7 cellular contexts compared by ENCODE assay signal in genomic region chr17:68036304-68037147, GRCh38. TPM values are rescaled to one million over a fixed set of nuclear protein-coding genes. Genes with fewer than 3 reads are reported as not detected.
DNase-seq lines count a peak whose midpoint lies in the region; ATAC-seq and TF ChIP-seq lines count a peak whose summit lies in the region.

No MANE protein-coding gene starts in this region.

- in situ Hi-C loops in GM23248 (cut with MboI), result no loop called here

- H3K27ac ChIP-seq in GM23248 (peak overlapping the region; percentile 69), OCI-LY3 (ENCODE audit: low read length) (peak overlapping the region; percentile 73), epithelial cell of prostate (peak overlapping the region; percentile 46)

- peaks cover 6% of the 10 kb centered on the region; the same call in 1 of the 2 replicates for H3F3A ChIP-seq in GM23248 (ENCODE audit: insufficient read depth)

- H3K36me3 ChIP-seq in GM23248 (ENCODE audit: low read depth) (peaks cover 31% of the 10 kb centered on the region), OCI-LY3 (replicated peaks; ENCODE audit: low read depth, low read length) (peaks cover 38% of the 10 kb centered on the region)

- no peaks in the 10 kb centered on the region for H3K27me3 ChIP-seq in GM23248 (replicated peaks; ENCODE audit: insufficient read depth)
- H3K27me3 ChIP-seq in OCI-LY3 (ENCODE audit: low read depth, low read length), result no peaks in the 10 kb centered on the region

- WGBS in GM23248 (ENCODE audit: low coverage in 1 of 2, low lambda C conversion rate in 2 of 2, missing lambda C conversion rate in 2 of 2), 2 experiments, result 16% methylated on average over 11 of the region's 11 CpGs

- H3K4me1 Mint-ChIP-seq in osteocyte (ENCODE audit: unreplicated experiment), result peaks cover 34% of the 10 kb centered on the region

- H3K4me3 ChIP-seq in GM23248 (peak overlapping the region; percentile 99), OCI-LY3 (ENCODE audit: low read length) (peak overlapping the region; percentile 92)

- H3K9ac ChIP-seq in GM23248 (peak overlapping the region; percentile 91), OCI-LY3 (ENCODE audit: low read length) (peak overlapping the region; percentile 90)

- H3K9me3 Mint-ChIP-seq in osteocyte (ENCODE audit: unreplicated experiment), result no peaks in the 10 kb centered on the region

- peak overlapping the region; percentile 79 for H2AFZ ChIP-seq in GM23248
- no peak overlapping the region for H2AFZ ChIP-seq in OCI-LY3 (ENCODE audit: low read depth, low read length)

- H4K20me1 ChIP-seq in GM23248 (ENCODE audit: insufficient read depth) (no peaks in the 10 kb centered on the region), OCI-LY3 (ENCODE audit: insufficient read depth, low read length) (peaks cover 5% of the 10 kb centered on the region)

- H3K4me1 ChIP-seq in GM23248 (ENCODE audit: insufficient read depth) (peaks cover 18% of the 10 kb centered on the region), OCI-LY3 (ENCODE audit: low read length) (peaks cover 15% of the 10 kb centered on the region)

- peak overlapping the region; percentile 97 for H3K4me2 ChIP-seq in GM23248 (ENCODE audit: unreplicated experiment)
- H3K4me2 ChIP-seq in OCI-LY3 (ENCODE audit: low read length), result peak overlapping the region; percentile 87

- TF ChIP-seq CTCF in OCI-LY3 (IDR thresholded peaks at IDR 0.05; ENCODE audit: low read depth, low read length) (no peak), osteocyte (IDR thresholded peaks at IDR 0.05) (no peak)

- peaks cover 59% of the 10 kb centered on the region for H3K79me2 ChIP-seq in GM23248 (ENCODE audit: insufficient read depth)
- peaks cover 37% of the 10 kb centered on the region for H3K79me2 ChIP-seq in OCI-LY3 (ENCODE audit: low read length)

- H3K9me3 ChIP-seq in GM23248 (ENCODE audit: low read depth) (no peaks in the 10 kb centered on the region), OCI-LY3 (ENCODE audit: insufficient read depth, low read length) (no peaks in the 10 kb centered on the region)

- no peaks in the 10 kb centered on the region for H3K27me3 Mint-ChIP-seq in osteocyte (ENCODE audit: unreplicated experiment)

- no peak for ATAC-seq in HG03432 (IDR thresholded peaks at IDR 0.05; ENCODE audit: unreplicated experiment)

- DNase-seq in GM23248, result peak; percentile 80
- DNase-seq in epithelial cell of prostate (ENCODE audit: low read depth, low spot score), result no peak
- DNase-seq in osteocyte (ENCODE audit: extremely low spot score, unreplicated experiment), result no peak
- DNase-seq in T1000 (lab: John Stamatoyannopoulos, UW), result no peak
- DNase-seq in erythroblast (lab: John Stamatoyannopoulos, UW), result no peak

- no peaks in the 10 kb centered on the region for H3K9me2 ChIP-seq in GM23248 (ENCODE audit: insufficient read depth)

- H3K4me3 Mint-ChIP-seq in osteocyte (ENCODE audit: unreplicated experiment), result peak overlapping the region; percentile 96

- no peak for TF ChIP-seq POLR2A in erythroblast (IDR thresholded peaks at IDR 0.05; ENCODE audit: low read length)

- peak overlapping the region; percentile 95 for H3K27ac Mint-ChIP-seq in osteocyte (ENCODE audit: unreplicated experiment)

- H3K36me3 Mint-ChIP-seq in osteocyte (ENCODE audit: unreplicated experiment), result peaks cover 28% of the 10 kb centered on the region

RNA-seq across cellular contexts. Expression of gene KPNA2, which starts 1.0 kb away (rescaled TPM):
- 98.2 and 108 TPM in 2 replicates for total RNA-seq in GM23248 (2014; rRNA removed; shearing (Covaris generic))
- 153 and 159 TPM in 2 replicates for polyA plus RNA-seq in GM23248 (2016; fragmentation: Nextera tagmentation; extraction: Ambion mirVana)
- total RNA-seq in osteocyte, result 95.0 and 102 TPM in 2 replicates

RNA-seq across cellular contexts. Expression of gene C17orf58, which starts 40.3 kb away (rescaled TPM):
- 8.0 and 14.3 TPM in 2 replicates for total RNA-seq in GM23248 (2014; rRNA removed; shearing (Covaris generic))
- polyA plus RNA-seq in GM23248 (2016; fragmentation: Nextera tagmentation; extraction: Ambion mirVana), result 12.0 and 12.8 TPM in 2 replicates
- 12.2 TPM in 2 replicates for total RNA-seq in osteocyte
